In genomic region chr12:107093547-107094448, GRCh38 we compare ENCODE assay signal across 1 cellular context.
TF ChIP-seq lines count a peak whose summit lies in the region.

CRY1 (minus strand) TSS chr12:107093549; CDS start chr12:107092961, 588 bp downstream.

TF ChIP-seq in GM12878, 131 proteins besides CTCF, POLR2A, EP300 and RAD21 (continued from another document):
- peak in 1 of 2 experiments; percentile 36; a peak in 2 of 4 replicates for TF ChIP-seq IKZF2 (IDR thresholded peaks at IDR 0.05)
- TF ChIP-seq BMI1 (IDR thresholded peaks at IDR 0.05; ENCODE audit: borderline replicate concordance): no peak
- TF ChIP-seq, protein P1, sequence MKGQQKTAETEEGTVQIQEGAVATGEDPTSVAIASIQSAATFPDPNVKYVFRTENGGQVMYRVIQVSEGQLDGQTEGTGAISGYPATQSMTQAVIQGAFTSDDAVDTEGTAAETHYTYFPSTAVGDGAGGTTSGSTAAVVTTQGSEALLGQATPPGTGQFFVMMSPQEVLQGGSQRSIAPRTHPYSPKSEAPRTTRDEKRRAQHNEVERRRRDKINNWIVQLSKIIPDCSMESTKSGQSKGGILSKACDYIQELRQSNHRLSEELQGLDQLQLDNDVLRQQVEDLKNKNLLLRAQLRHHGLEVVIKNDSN (IDR thresholded peaks at IDR 0.05; ENCODE audit: borderline replicate concordance, extremely low read length, insufficient read depth, low read depth, low read length): peak; percentile 88
- TF ChIP-seq, protein P2, sequence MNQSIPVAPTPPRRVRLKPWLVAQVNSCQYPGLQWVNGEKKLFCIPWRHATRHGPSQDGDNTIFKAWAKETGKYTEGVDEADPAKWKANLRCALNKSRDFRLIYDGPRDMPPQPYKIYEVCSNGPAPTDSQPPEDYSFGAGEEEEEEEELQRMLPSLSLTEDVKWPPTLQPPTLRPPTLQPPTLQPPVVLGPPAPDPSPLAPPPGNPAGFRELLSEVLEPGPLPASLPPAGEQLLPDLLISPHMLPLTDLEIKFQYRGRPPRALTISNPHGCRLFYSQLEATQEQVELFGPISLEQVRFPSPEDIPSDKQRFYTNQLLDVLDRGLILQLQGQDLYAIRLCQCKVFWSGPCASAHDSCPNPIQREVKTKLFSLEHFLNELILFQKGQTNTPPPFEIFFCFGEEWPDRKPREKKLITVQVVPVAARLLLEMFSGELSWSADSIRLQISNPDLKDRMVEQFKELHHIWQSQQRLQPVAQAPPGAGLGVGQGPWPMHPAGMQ (IDR thresholded peaks at IDR 0.05; ENCODE audit: borderline replicate concordance): no peak
- no peak for TF ChIP-seq EGR1 (IDR thresholded peaks at IDR 0.05; ENCODE audit: borderline replicate concordance in 1 of 2, low read depth in 2 of 2, low read length in 2 of 2)
- TF ChIP-seq, protein P3, sequence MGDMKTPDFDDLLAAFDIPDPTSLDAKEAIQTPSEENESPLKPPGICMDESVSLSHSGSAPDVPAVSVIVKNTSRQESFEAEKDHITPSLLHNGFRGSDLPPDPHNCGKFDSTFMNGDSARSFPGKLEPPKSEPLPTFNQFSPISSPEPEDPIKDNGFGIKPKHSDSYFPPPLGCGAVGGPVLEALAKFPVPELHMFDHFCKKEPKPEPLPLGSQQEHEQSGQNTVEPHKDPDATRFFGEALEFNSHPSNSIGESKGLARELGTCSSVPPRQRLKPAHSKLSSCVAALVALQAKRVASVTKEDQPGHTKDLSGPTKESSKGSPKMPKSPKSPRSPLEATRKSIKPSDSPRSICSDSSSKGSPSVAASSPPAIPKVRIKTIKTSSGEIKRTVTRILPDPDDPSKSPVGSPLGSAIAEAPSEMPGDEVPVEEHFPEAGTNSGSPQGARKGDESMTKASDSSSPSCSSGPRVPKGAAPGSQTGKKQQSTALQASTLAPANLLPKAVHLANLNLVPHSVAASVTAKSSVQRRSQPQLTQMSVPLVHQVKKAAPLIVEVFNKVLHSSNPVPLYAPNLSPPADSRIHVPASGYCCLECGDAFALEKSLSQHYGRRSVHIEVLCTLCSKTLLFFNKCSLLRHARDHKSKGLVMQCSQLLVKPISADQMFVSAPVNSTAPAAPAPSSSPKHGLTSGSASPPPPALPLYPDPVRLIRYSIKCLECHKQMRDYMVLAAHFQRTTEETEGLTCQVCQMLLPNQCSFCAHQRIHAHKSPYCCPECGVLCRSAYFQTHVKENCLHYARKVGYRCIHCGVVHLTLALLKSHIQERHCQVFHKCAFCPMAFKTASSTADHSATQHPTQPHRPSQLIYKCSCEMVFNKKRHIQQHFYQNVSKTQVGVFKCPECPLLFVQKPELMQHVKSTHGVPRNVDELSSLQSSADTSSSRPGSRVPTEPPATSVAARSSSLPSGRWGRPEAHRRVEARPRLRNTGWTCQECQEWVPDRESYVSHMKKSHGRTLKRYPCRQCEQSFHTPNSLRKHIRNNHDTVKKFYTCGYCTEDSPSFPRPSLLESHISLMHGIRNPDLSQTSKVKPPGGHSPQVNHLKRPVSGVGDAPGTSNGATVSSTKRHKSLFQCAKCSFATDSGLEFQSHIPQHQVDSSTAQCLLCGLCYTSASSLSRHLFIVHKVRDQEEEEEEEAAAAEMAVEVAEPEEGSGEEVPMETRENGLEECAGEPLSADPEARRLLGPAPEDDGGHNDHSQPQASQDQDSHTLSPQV (IDR thresholded peaks at IDR 0.05): no peak
- TF ChIP-seq IKZF1 (conservative IDR thresholded peaks at IDR 0.05): no peak; the same call in none of the 2 replicates
- no peak for TF ChIP-seq RBBP5 (conservative IDR thresholded peaks at IDR 0.05)
- TF ChIP-seq ATF3 (IDR thresholded peaks at IDR 0.05; ENCODE audit: borderline replicate concordance, extremely low read depth, low read depth, low read length): peak; percentile 33; the same call in 1 of the 2 replicates
- no peak for TF ChIP-seq NR2C2 (IDR thresholded peaks at IDR 0.05; ENCODE audit: borderline replicate concordance, control insufficient read depth, insufficient read length, low read depth)
- TF ChIP-seq GATAD2B (conservative IDR thresholded peaks at IDR 0.05; ENCODE audit: low read depth): no peak
TF ChIP-seq in GM12878: peak in this region for 20.
